8 cellular contexts compared by ENCODE assay signal in genomic region chr6:693737-694038, GRCh38. TPM values are rescaled to one million over a fixed set of nuclear protein-coding genes. Genes with fewer than 3 reads are reported as not detected.
DNase-seq lines count a peak whose midpoint lies in the region; ATAC-seq and TF ChIP-seq lines count a peak whose summit lies in the region.

No MANE protein-coding gene starts in this region.

- 85% methylated on average over 12 of the region's 12 CpGs for WGBS in suprapubic skin

- H3K27me3 ChIP-seq in suprapubic skin: no peaks in the 10 kb centered on the region

- H3K27ac Mint-ChIP-seq in activated T-cell treated with anti-CD3 and anti-CD28 coated beads, Interleukin-2, amount 50 U/mL, for 72 hours: no peak overlapping the region
- H3K27ac Mint-ChIP-seq in activated T-helper 2 cell treated with anti-CD3 and anti-CD28 coated beads, Interferon-gamma antibody, Interleukin-2, Interleukin-4, amounts not matched to agents 10 μg/mL and 5 μg/mL and 100 μg/mL, durations not matched to agents 14 hours and 24 hours and 36 hours: no peak overlapping the region
- H3K27ac Mint-ChIP-seq in immature natural killer cell: peak overlapping the region in 3 of 6 donors; percentile 69 to 87 (median 86)

- no peaks in the 10 kb centered on the region for H3K9me3 ChIP-seq in suprapubic skin

- ATAC-seq in activated T-cell treated with anti-CD3 and anti-CD28 coated beads, Interleukin-2, amount 50 U/mL, for 72 hours (replicated peaks in 1 of 2): no peak

- intact Hi-C loops in activated T-helper 2 cell treated with anti-CD3 and anti-CD28 coated beads, Interferon-gamma antibody, Interleukin-2, Interleukin-4, amounts not matched to agents 10 μg/mL and 5 μg/mL and 100 μg/mL, durations not matched to agents 14 hours and 24 hours and 36 hours (cut with micrococcal nuclease): no loop called here

- no peak for TF ChIP-seq POLR2A in suprapubic skin (IDR thresholded peaks at IDR 0.05)

- peak overlapping the region; percentile 99 for H3K4me3 ChIP-seq in suprapubic skin

- no peak for DNase-seq in activated T-cell treated with anti-CD3 and anti-CD28 coated beads, Interleukin-2, amount 50 U/mL, for 72 hours
- DNase-seq in activated T-cell treated with anti-CD3 and anti-CD28 coated beads for 4 hours (no peak), immature natural killer cell (no peak), suprapubic skin (ENCODE audit: low spot score in 2 of 2) (no peak), islet precursor cell (no peak), NCI-H2029 treated with DMSO at 0.1 percent for 48 hours (lab: John Stamatoyannopoulos, UW) (no peak), H4 (ENCODE audit: low spot score) (no peak)
- no peak for DNase-seq in activated T-helper 2 cell treated with anti-CD3 and anti-CD28 coated beads, Interferon-gamma antibody, Interleukin-2, Interleukin-4, amounts not matched to agents 10 μg/mL and 5 μg/mL and 100 μg/mL, durations not matched to agents 14 hours and 24 hours and 36 hours (ENCODE audit: low spot score)

- no peak for TF ChIP-seq EP300 in suprapubic skin (IDR thresholded peaks at IDR 0.05)

- peak overlapping the region; percentile 93 to 94 for H3K4me3 Mint-ChIP-seq in activated T-cell treated with anti-CD3 and anti-CD28 coated beads, Interleukin-2, amount 50 U/mL, for 72 hours
- peak overlapping the region; percentile 96 for H3K4me3 Mint-ChIP-seq in activated T-helper 2 cell treated with anti-CD3 and anti-CD28 coated beads, Interferon-gamma antibody, Interleukin-2, Interleukin-4, amounts not matched to agents 10 μg/mL and 5 μg/mL and 100 μg/mL, durations not matched to agents 14 hours and 24 hours and 36 hours (ENCODE audit: low read depth)
- H3K4me3 Mint-ChIP-seq in immature natural killer cell: peak overlapping the region; percentile 57 to 96 (median 95)

- H3K27ac ChIP-seq in suprapubic skin: no peak overlapping the region

- no peak for TF ChIP-seq CTCF in suprapubic skin (IDR thresholded peaks at IDR 0.05)

- H3K4me1 ChIP-seq in suprapubic skin: peaks cover 22% of the 10 kb centered on the region

- no peaks in the 10 kb centered on the region for H3K9me3 Mint-ChIP-seq in activated T-cell treated with anti-CD3 and anti-CD28 coated beads, Interleukin-2, amount 50 U/mL, for 72 hours
- H3K9me3 Mint-ChIP-seq in activated T-helper 2 cell treated with anti-CD3 and anti-CD28 coated beads, Interferon-gamma antibody, Interleukin-2, Interleukin-4, amounts not matched to agents 10 μg/mL and 5 μg/mL and 100 μg/mL, durations not matched to agents 14 hours and 24 hours and 36 hours: no peaks in the 10 kb centered on the region
- H3K9me3 Mint-ChIP-seq in immature natural killer cell: no peaks in the 10 kb centered on the region

- no peaks in the 10 kb centered on the region for H3K36me3 ChIP-seq in suprapubic skin

- H3K36me3 Mint-ChIP-seq in activated T-cell treated with anti-CD3 and anti-CD28 coated beads, Interleukin-2, amount 50 U/mL, for 72 hours (ENCODE audit: insufficient read depth in 2 of 2): peaks cover 0 to 2% of the 10 kb centered on the region in 2 donors
- peaks cover 9% of the 10 kb centered on the region for H3K36me3 Mint-ChIP-seq in activated T-helper 2 cell treated with anti-CD3 and anti-CD28 coated beads, Interferon-gamma antibody, Interleukin-2, Interleukin-4, amounts not matched to agents 10 μg/mL and 5 μg/mL and 100 μg/mL, durations not matched to agents 14 hours and 24 hours and 36 hours (ENCODE audit: low read depth)
- H3K36me3 Mint-ChIP-seq in immature natural killer cell: no peaks in the 10 kb centered on the region

- H3K4me1 Mint-ChIP-seq in activated T-cell treated with anti-CD3 and anti-CD28 coated beads, Interleukin-2, amount 50 U/mL, for 72 hours (ENCODE audit: low read depth): peaks cover 35% of the 10 kb centered on the region
- peaks cover 24% of the 10 kb centered on the region for H3K4me1 Mint-ChIP-seq in activated T-helper 2 cell treated with anti-CD3 and anti-CD28 coated beads, Interferon-gamma antibody, Interleukin-2, Interleukin-4, amounts not matched to agents 10 μg/mL and 5 μg/mL and 100 μg/mL, durations not matched to agents 14 hours and 24 hours and 36 hours (ENCODE audit: low read depth)
- peaks cover 35 to 40% of the 10 kb centered on the region in 2 donors for H3K4me1 Mint-ChIP-seq in immature natural killer cell

- H3K27me3 Mint-ChIP-seq in activated T-cell treated with anti-CD3 and anti-CD28 coated beads, Interleukin-2, amount 50 U/mL, for 72 hours (ENCODE audit: low read depth): no peaks in the 10 kb centered on the region
- H3K27me3 Mint-ChIP-seq in activated T-helper 2 cell treated with anti-CD3 and anti-CD28 coated beads, Interferon-gamma antibody, Interleukin-2, Interleukin-4, amounts not matched to agents 10 μg/mL and 5 μg/mL and 100 μg/mL, durations not matched to agents 14 hours and 24 hours and 36 hours (ENCODE audit: low read depth): no peaks in the 10 kb centered on the region
- H3K27me3 Mint-ChIP-seq in immature natural killer cell (ENCODE audit: low read depth in 3 of 3): peaks cover 2 to 8% (median 6%) of the 10 kb centered on the region in 3 donors

RNA-seq across cellular contexts. Expression of gene EXOC2, which starts 0.7 kb away (rescaled TPM):
- total RNA-seq in activated T-cell treated with anti-CD3 and anti-CD28 coated beads, Interleukin-2, amount 50 U/mL, for 72 hours: 10 to 100 TPM; 42.2 to 46.1 TPM
- total RNA-seq in activated T-helper 2 cell treated with anti-CD3 and anti-CD28 coated beads, Interferon-gamma antibody, Interleukin-2, Interleukin-4, amounts not matched to agents 10 μg/mL and 5 μg/mL and 100 μg/mL, durations not matched to agents 14 hours and 24 hours and 36 hours: 53.3 and 53.9 TPM in 2 replicates
- 10 to 100 TPM; 23.8 to 33.8 (median 25.6) TPM for polyA plus RNA-seq in immature natural killer cell
- total RNA-seq in suprapubic skin: 10 to 100 TPM; 17.7 to 28.1 (median 20.3) TPM
- 57.0 and 62.4 TPM in 2 replicates for total RNA-seq in H4 (2014; rRNA removed; shearing (Covaris generic))

RNA-seq across cellular contexts. Expression of gene HUS1B, which starts 36.8 kb away (rescaled TPM):
- under 1 TPM; 0.79 to 0.89 TPM for total RNA-seq in activated T-cell treated with anti-CD3 and anti-CD28 coated beads, Interleukin-2, amount 50 U/mL, for 72 hours
- 1.6 and 1.8 TPM in 2 replicates for total RNA-seq in activated T-helper 2 cell treated with anti-CD3 and anti-CD28 coated beads, Interferon-gamma antibody, Interleukin-2, Interleukin-4, amounts not matched to agents 10 μg/mL and 5 μg/mL and 100 μg/mL, durations not matched to agents 14 hours and 24 hours and 36 hours
- 1 to 10 TPM in 2 of 3 donors, under 1 TPM in 1; 0.29 to 1.7 (median 1.6) TPM for polyA plus RNA-seq in immature natural killer cell
- total RNA-seq in suprapubic skin: 1 to 10 TPM in 3 of 4 donors, under 1 TPM in 1; 0.68 to 8.8 (median 3.1) TPM
- 2.1 TPM in 1 of 2 replicates, not detected in the other for total RNA-seq in H4 (2014; rRNA removed; shearing (Covaris generic))
